ENCODE assay signal across 7 cellular contexts in the genomic region with DNA sequence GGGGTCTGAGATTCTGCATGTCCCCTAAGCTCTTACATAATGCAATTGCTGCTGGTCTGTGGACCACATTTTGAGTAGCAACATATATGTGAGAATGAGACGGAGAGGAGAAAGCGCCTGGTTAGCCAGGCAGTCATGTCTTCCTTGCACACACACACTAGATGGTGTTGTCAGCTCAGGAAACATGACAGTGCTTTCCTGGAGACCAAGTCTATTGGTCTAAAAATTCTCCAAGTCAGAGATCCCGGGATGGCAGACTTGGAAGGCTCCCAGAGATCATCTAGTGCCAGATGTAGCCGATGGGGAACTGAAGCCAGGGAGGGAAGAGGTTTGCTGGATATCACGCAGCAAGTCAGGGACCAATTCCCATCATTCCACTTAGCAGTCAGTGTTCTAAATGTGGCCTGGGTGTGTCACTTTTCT. TPM values are rescaled to one million over a fixed set of nuclear protein-coding genes. Genes with fewer than 3 reads are reported as not detected.
DNase-seq lines count a peak whose midpoint lies in the region; ATAC-seq and TF ChIP-seq lines count a peak whose summit lies in the region.

No MANE protein-coding gene starts in this region.

- H3K4me1 ChIP-seq in IMR-90 (ENCODE audit: control insufficient read depth, insufficient read depth, low read length) (peaks cover 9% of the 10 kb centered on the region), adrenal gland (replicated peaks in 1 of 2) (peaks cover 4 to 6% of the 10 kb centered on the region in 2 donors), right atrium auricular region (peaks cover 0 to 59% of the 10 kb centered on the region in 2 donors), smooth muscle cell (ENCODE audit: low read depth) (peaks cover 6% of the 10 kb centered on the region), BE2C (no peaks in the 10 kb centered on the region)

- no peak overlapping the region for H3K14ac ChIP-seq in IMR-90 (replicated peaks; ENCODE audit: low read depth, low read length)

- H3K27ac ChIP-seq in IMR-90 (ENCODE audit: insufficient read depth, low read length), result peak overlapping the region; percentile 19; the same call in 1 of the 2 replicates
- H3K27ac ChIP-seq in adrenal gland, result peak overlapping the region in 1 of 5 donors; percentile 28
- H3K27ac ChIP-seq in right atrium auricular region, result peak overlapping the region in 1 of 2 donors; percentile 75
- H3K27ac ChIP-seq in smooth muscle cell (ENCODE audit: low read depth), result peak overlapping the region; percentile 80

- no peak overlapping the region for H2BK5ac ChIP-seq in IMR-90 (ENCODE audit: low read depth, low read length, poor library complexity, severe bottlenecking)

- H3K56ac ChIP-seq in IMR-90 (ENCODE audit: extremely low read depth, insufficient read depth, low read length), result no peak overlapping the region; the same call in 1 of the 2 replicates

- H3K36me3 Mint-ChIP-seq in activated naive CD8-positive, alpha-beta T cell treated with anti-CD3 and anti-CD28 coated beads for 36 hours, result no peaks in the 10 kb centered on the region

- peak; percentile 92 for TF ChIP-seq CTCF in IMR-90 (conservative IDR thresholded peaks at IDR 0.05; ENCODE audit: low read depth, low read length)
- TF ChIP-seq CTCF in adrenal gland (IDR thresholded peaks at IDR 0.05), result peak; percentile 43 to 87 (median 76)
- TF ChIP-seq CTCF in right atrium auricular region (IDR thresholded peaks at IDR 0.05), result peak; percentile 29 to 82
- TF ChIP-seq CTCF in smooth muscle cell (IDR thresholded peaks at IDR 0.05; ENCODE audit: borderline replicate concordance, insufficient read depth, poor library complexity, severe bottlenecking), result peak; percentile 57
- TF ChIP-seq CTCF in BE2C (IDR thresholded peaks at IDR 0.05; ENCODE audit: low read depth, low read length), result no peak

- no peak overlapping the region for H3K18ac ChIP-seq in IMR-90 (ENCODE audit: low read depth, low read length)

- dilution Hi-C loops in IMR-90 (cut with HindIII; ENCODE audit: low sequenced_read_pairs, unreplicated experiment), result no loop called here

- in situ Hi-C loops in IMR-90 (cut with MboI; ENCODE audit: low sequenced_read_pairs), result loop anchor here (25.0 kb wide), 1 partner anchor 976 kb away; no protein-coding TSS in a partner anchor

- CTCF ChIA-PET in IMR-90 (lab: Yijun Ruan, JAX), result interaction anchor here (0.9 to 2.2 kb wide), 13 partner anchors 9 to 280 kb away, joined by 3 to 18 read pairs (median 4); no protein-coding TSS in a partner anchor

- peak overlapping the region; percentile 37 for H2BK120ac ChIP-seq in IMR-90 (ENCODE audit: low read depth, low read length)

- H2BK15ac ChIP-seq in IMR-90 (ENCODE audit: low read depth, low read length), result no peak overlapping the region

- H3K4me3 ChIP-seq in IMR-90 (ENCODE audit: insufficient read depth, low read depth, low read length), result no peak overlapping the region
- no peak overlapping the region for H3K4me3 ChIP-seq in adrenal gland
- no peak overlapping the region for H3K4me3 ChIP-seq in right atrium auricular region
- H3K4me3 ChIP-seq in smooth muscle cell, result no peak overlapping the region
- no peak overlapping the region for H3K4me3 ChIP-seq in BE2C (ENCODE audit: low read depth, low read length)

- H3K27me3 Mint-ChIP-seq in activated naive CD8-positive, alpha-beta T cell treated with anti-CD3 and anti-CD28 coated beads for 36 hours, result peaks cover 13% of the 10 kb centered on the region

- no peaks in the 10 kb centered on the region for H3K9me3 ChIP-seq in IMR-90 (ENCODE audit: control insufficient read depth, insufficient read depth, low read length)
- H3K9me3 ChIP-seq in adrenal gland (replicated peaks in 1 of 3), result no peaks in the 10 kb centered on the region
- H3K9me3 ChIP-seq in right atrium auricular region, result no peaks in the 10 kb centered on the region
- H3K9me3 ChIP-seq in smooth muscle cell (replicated peaks; ENCODE audit: low read depth), result no peaks in the 10 kb centered on the region
- H3K9me3 ChIP-seq in BE2C, result no peaks in the 10 kb centered on the region

- peaks cover 14% of the 10 kb centered on the region for H3F3A ChIP-seq in smooth muscle cell (ENCODE audit: low read depth)

- peaks cover 6% of the 10 kb centered on the region for H3K9me1 ChIP-seq in IMR-90 (ENCODE audit: insufficient read depth, low read length)

- H4K91ac ChIP-seq in IMR-90 (ENCODE audit: insufficient read depth, low read depth, low read length), result peak overlapping the region; percentile 29; the same call in 1 of the 2 replicates

- no peaks in the 10 kb centered on the region for H3K36me3 ChIP-seq in IMR-90 (ENCODE audit: control insufficient read depth, insufficient read depth, low read length)
- no peaks in the 10 kb centered on the region for H3K36me3 ChIP-seq in adrenal gland (replicated peaks in 1 of 2)
- no peaks in the 10 kb centered on the region for H3K36me3 ChIP-seq in right atrium auricular region
- no peaks in the 10 kb centered on the region for H3K36me3 ChIP-seq in smooth muscle cell (ENCODE audit: low read depth)
- no peaks in the 10 kb centered on the region for H3K36me3 ChIP-seq in BE2C

- TF ChIP-seq RAD21 in IMR-90 (IDR thresholded peaks at IDR 0.05; ENCODE audit: low read length), result peak; percentile 98

- H4K20me1 ChIP-seq in IMR-90 (ENCODE audit: insufficient read depth, low read length), result no peaks in the 10 kb centered on the region
- H4K20me1 ChIP-seq in smooth muscle cell (ENCODE audit: low read depth), result no peaks in the 10 kb centered on the region

- BruUV-seq in IMR-90 (replicated peaks; lab: Mats Ljungman, UMichigan), result no TSS peak

- H3K23ac ChIP-seq in IMR-90 (ENCODE audit: low read depth, low read length), result no peak overlapping the region

- no peak overlapping the region for H3K27ac Mint-ChIP-seq in activated naive CD8-positive, alpha-beta T cell treated with anti-CD3 and anti-CD28 coated beads for 36 hours

- H2AK9ac ChIP-seq in IMR-90 (replicated peaks; ENCODE audit: low read depth, low read length, poor library complexity), result no peak overlapping the region

- ATAC-seq in IMR-90 (ENCODE audit: low read depth) (peak; percentile 94), GM21528 (IDR thresholded peaks at IDR 0.05; ENCODE audit: low FRiP score, unreplicated experiment) (no peak)

- TF ChIP-seq POLR2A in IMR-90 (IDR thresholded peaks at IDR 0.05; ENCODE audit: low read depth, low read length) (peak; percentile 42; the same call in 1 of the 2 replicates), adrenal gland (IDR thresholded peaks at IDR 0.05) (no peak)

- H3K79me2 ChIP-seq in smooth muscle cell (ENCODE audit: low read depth), result no peaks in the 10 kb centered on the region

- POLR2A ChIA-PET in IMR-90 (lab: Charles Lee; ENCODE audit: unreplicated experiment), result interaction anchor here (0.6 to 0.7 kb wide), 2 partner anchors 103 to 200 kb away, joined by 4 read pairs; no protein-coding TSS in a partner anchor

- WGBS in IMR-90 (ENCODE audit: extremely low coverage in 2 of 2, insufficient read length in 1 of 2), 2 experiments, result no CpG with 5 or more reads among the region's 5 CpGs
- 8 to 32% (median 10%) methylated on average over 5 of the region's 5 CpGs for WGBS in adrenal gland, 4 donors
- 32% methylated on average over 5 of the region's 5 CpGs for WGBS in smooth muscle cell (ENCODE audit: low lambda C conversion rate)

- H3K4me1 Mint-ChIP-seq in activated naive CD8-positive, alpha-beta T cell treated with anti-CD3 and anti-CD28 coated beads for 36 hours, result peaks cover 4% of the 10 kb centered on the region

- 0 out of 2 replicates have a peak overlapping the region, but pooled peaks have one; percentile 24 for H3K4ac ChIP-seq in IMR-90 (ENCODE audit: low read depth, low read length)

- no peak overlapping the region for H3K4me3 Mint-ChIP-seq in activated naive CD8-positive, alpha-beta T cell treated with anti-CD3 and anti-CD28 coated beads for 36 hours

- H3K9ac ChIP-seq in IMR-90 (ENCODE audit: low read depth, low read length), result no peak overlapping the region
- H3K9ac ChIP-seq in smooth muscle cell (ENCODE audit: low read depth), result no peak overlapping the region

- H2AK5ac ChIP-seq in IMR-90 (ENCODE audit: low read depth, low read length), result peak overlapping the region; percentile 41; the same call in 1 of the 2 replicates

- H4K5ac ChIP-seq in IMR-90 (ENCODE audit: low read depth, low read length), result no peak overlapping the region

- H4K8ac ChIP-seq in IMR-90 (ENCODE audit: low read depth in 2 of 2, low read length in 2 of 2), result peak overlapping the region in 1 of 2 experiments; percentile 12; a peak in 1 of 4 replicates

- DNase-seq in IMR-90, result peak; percentile 95
- peak; percentile 81 to 96 (median 89) for DNase-seq in adrenal gland
- peak; percentile 88 for DNase-seq in right atrium auricular region (ENCODE audit: low spot score)
- DNase-seq in smooth muscle cell (lab: John Stamatoyannopoulos, UW; ENCODE audit: unreplicated experiment), result peak; percentile 21
- DNase-seq in BE2C, result no peak
- DNase-seq in activated naive CD8-positive, alpha-beta T cell treated with anti-CD3 and anti-CD28 coated beads for 36 hours, result no peak

- H3K4me2 ChIP-seq in IMR-90 (ENCODE audit: low read depth, low read length) (no peak overlapping the region), smooth muscle cell (peak overlapping the region; percentile 15)

- intact Hi-C loops in IMR-90 (cut with micrococcal nuclease) (loop anchor here (1.0 kb wide), 5 partner anchors 82 to 279 kb away; a partner anchor contains a TSS), adrenal gland (cut with DNase I) (loop anchor here in 1 of 2 donors (5.0 to 10.0 kb wide), 3 partner anchors 84 to 281 kb away; a partner anchor contains a TSS)

- no peaks in the 10 kb centered on the region for H3K9me3 Mint-ChIP-seq in activated naive CD8-positive, alpha-beta T cell treated with anti-CD3 and anti-CD28 coated beads for 36 hours

- H2BK20ac ChIP-seq in IMR-90 (ENCODE audit: low read depth, low read length), result peak overlapping the region; percentile 8; the same call in 1 of the 2 replicates

- H3K27me3 ChIP-seq in IMR-90 (ENCODE audit: control insufficient read depth, insufficient read depth, low read length) (no peaks in the 10 kb centered on the region), adrenal gland (no peaks in the 10 kb centered on the region), right atrium auricular region (no peaks in the 10 kb centered on the region), smooth muscle cell (ENCODE audit: low read depth) (no peaks in the 10 kb centered on the region), BE2C (no peaks in the 10 kb centered on the region)

- H2AFZ ChIP-seq in IMR-90 (replicated peaks; ENCODE audit: low read length, poor library complexity) (no peak overlapping the region), smooth muscle cell (ENCODE audit: low read depth) (no peak overlapping the region)

- no peaks in the 10 kb centered on the region for H3K79me1 ChIP-seq in IMR-90 (ENCODE audit: low read depth in 1 of 2, low read length in 2 of 2)

RNA-seq across cellular contexts. Expression of a gene that starts 53.4 kb away (rescaled TPM):
- total RNA-seq in IMR-90 (2012; rRNA removed) (2.5 TPM in 2 replicates), adrenal gland (1 to 10 TPM; 1.1 to 7.5 (median 4.2) TPM), right atrium auricular region (1 to 10 TPM in 1 of 2 donors, under 1 TPM in 1; 0.33 to 2.7 TPM), smooth muscle cell (1.7 and 2.6 TPM in 2 replicates)
- polyA plus RNA-seq in IMR-90 (2012; rRNA removed) (2.0 and 2.3 TPM in 2 replicates), adrenal gland (1 to 10 TPM; 1.7 to 7.2 (median 2.8) TPM), smooth muscle cell (2.9 and 4.0 TPM in 2 replicates)
- polyA plus RNA-seq in IMR-90 (2012; cell fraction: cytosol; rRNA removed), result 1.8 and 4.3 TPM in 2 replicates
- polyA plus RNA-seq in IMR-90 (2012; cell fraction: nucleus; rRNA removed; ENCODE audit: low replicate concordance), result 2.1 and 6.0 TPM in 2 replicates
- not detected for polyA plus RNA-seq in BE2C (2012; ENCODE audit: insufficient read depth, insufficient read length, low read depth)
- 10 to 100 TPM in 1 of 2 experiments, 1 to 10 TPM in 1; 9.2 to 10.9 TPM for total RNA-seq in activated naive CD8-positive, alpha-beta T cell treated with anti-CD3 and anti-CD28 coated beads for 36 hours

Comparison
In these comparisons a context has a peak if more than half of its experiments do, and no peak if none do; other contexts are left out.
1. DNase-seq: peak in IMR-90 (single experiment), adrenal gland (7 of 7), right atrium auricular region (single experiment) and smooth muscle cell (single experiment); none in BE2C (single experiment) and activated naive CD8-positive, alpha-beta T cell treated with anti-CD3 and anti-CD28 coated beads for 36 hours (single experiment).